1 cellular context compared by ENCODE assay signal in the genomic region with DNA sequence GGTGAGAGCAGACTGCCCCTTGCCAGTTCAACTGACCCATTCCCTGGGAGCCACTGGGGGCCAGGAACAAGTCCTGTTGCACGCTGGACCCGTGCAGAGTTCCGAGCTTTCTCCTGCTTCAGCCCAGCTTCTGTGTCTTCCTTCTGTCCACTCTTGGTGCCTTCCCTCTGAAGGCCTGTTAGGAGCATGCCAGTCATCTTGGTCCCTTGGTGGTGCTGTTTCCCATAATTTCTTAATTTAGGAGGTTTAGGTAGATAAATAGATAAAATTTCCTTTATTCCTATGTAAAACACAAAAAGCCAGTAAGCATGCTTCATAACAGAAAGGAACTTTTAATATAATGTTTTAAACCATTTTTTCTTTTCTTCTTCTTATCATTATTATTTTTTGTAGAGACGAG.
TF ChIP-seq lines count a peak whose summit lies in the region.

No MANE protein-coding gene starts in this region.

TF ChIP-seq in HCT116, 20 proteins besides CTCF, POLR2A, EP300 and RAD21 (continued from another document):
- TF ChIP-seq, protein P1, sequence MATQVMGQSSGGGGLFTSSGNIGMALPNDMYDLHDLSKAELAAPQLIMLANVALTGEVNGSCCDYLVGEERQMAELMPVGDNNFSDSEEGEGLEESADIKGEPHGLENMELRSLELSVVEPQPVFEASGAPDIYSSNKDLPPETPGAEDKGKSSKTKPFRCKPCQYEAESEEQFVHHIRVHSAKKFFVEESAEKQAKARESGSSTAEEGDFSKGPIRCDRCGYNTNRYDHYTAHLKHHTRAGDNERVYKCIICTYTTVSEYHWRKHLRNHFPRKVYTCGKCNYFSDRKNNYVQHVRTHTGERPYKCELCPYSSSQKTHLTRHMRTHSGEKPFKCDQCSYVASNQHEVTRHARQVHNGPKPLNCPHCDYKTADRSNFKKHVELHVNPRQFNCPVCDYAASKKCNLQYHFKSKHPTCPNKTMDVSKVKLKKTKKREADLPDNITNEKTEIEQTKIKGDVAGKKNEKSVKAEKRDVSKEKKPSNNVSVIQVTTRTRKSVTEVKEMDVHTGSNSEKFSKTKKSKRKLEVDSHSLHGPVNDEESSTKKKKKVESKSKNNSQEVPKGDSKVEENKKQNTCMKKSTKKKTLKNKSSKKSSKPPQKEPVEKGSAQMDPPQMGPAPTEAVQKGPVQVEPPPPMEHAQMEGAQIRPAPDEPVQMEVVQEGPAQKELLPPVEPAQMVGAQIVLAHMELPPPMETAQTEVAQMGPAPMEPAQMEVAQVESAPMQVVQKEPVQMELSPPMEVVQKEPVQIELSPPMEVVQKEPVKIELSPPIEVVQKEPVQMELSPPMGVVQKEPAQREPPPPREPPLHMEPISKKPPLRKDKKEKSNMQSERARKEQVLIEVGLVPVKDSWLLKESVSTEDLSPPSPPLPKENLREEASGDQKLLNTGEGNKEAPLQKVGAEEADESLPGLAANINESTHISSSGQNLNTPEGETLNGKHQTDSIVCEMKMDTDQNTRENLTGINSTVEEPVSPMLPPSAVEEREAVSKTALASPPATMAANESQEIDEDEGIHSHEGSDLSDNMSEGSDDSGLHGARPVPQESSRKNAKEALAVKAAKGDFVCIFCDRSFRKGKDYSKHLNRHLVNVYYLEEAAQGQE (IDR thresholded peaks at IDR 0.05; ENCODE audit: low read depth): no peak
- TF ChIP-seq JUND (IDR thresholded peaks at IDR 0.05): no peak
- TF ChIP-seq, protein P2, sequence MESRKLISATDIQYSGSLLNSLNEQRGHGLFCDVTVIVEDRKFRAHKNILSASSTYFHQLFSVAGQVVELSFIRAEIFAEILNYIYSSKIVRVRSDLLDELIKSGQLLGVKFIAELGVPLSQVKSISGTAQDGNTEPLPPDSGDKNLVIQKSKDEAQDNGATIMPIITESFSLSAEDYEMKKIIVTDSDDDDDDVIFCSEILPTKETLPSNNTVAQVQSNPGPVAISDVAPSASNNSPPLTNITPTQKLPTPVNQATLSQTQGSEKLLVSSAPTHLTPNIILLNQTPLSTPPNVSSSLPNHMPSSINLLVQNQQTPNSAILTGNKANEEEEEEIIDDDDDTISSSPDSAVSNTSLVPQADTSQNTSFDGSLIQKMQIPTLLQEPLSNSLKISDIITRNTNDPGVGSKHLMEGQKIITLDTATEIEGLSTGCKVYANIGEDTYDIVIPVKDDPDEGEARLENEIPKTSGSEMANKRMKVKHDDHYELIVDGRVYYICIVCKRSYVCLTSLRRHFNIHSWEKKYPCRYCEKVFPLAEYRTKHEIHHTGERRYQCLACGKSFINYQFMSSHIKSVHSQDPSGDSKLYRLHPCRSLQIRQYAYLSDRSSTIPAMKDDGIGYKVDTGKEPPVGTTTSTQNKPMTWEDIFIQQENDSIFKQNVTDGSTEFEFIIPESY (IDR thresholded peaks at IDR 0.05; ENCODE audit: extremely low read depth, insufficient replicate concordance, low read length): no peak
- TF ChIP-seq ELF1 (IDR thresholded peaks at IDR 0.05; ENCODE audit: borderline replicate concordance, low read depth): no peak
- no peak for TF ChIP-seq SRF (IDR thresholded peaks at IDR 0.05; ENCODE audit: low read depth)
- TF ChIP-seq SIN3A (IDR thresholded peaks at IDR 0.05; ENCODE audit: low read depth): no peak
- TF ChIP-seq POLR2AphosphoS5 (IDR thresholded peaks at IDR 0.05; ENCODE audit: low read depth, low read length): no peak
- TF ChIP-seq CBX3 (IDR thresholded peaks at IDR 0.05; ENCODE audit: low read depth): no peak
- TF ChIP-seq EZH2 (IDR thresholded peaks at IDR 0.05): no peak
- TF ChIP-seq CEBPB (IDR thresholded peaks at IDR 0.05; ENCODE audit: low read depth): no peak
- TF ChIP-seq ZFX (IDR thresholded peaks at IDR 0.05): no peak
- no peak for TF ChIP-seq SP1 (IDR thresholded peaks at IDR 0.05; ENCODE audit: low read depth)
